Comparison of ENCODE assay signal across 38 cellular contexts in the genomic region with DNA sequence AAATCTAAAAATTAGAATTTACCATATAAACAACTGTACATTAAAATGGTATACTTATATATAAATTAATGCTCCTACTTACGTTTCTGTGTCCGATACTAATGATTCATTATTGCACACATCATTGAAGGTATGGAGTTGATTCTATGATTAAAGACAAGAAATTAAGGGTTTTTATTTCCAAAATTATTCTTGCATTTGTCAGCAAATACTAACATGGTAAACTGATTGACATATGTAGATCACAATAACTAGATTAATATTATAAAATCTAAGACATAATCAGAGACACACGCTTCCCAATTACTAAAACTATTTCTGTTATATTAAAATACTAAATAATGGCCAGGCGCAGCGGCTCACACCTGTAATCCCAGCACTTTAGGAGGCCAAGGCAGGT.
"Had no signal": no experiment of that assay in that cellular context is flagged by ENCODE, and none has a peak within 500 bp of the region (broad histone marks: within the 10 kb centered on the region; RNA-seq: fewer than 3 reads in every experiment).

No MANE protein-coding gene starts in this region.

- ATAC-seq: activated CD4-positive, alpha-beta T cell treated with anti-CD3 and anti-CD28 coated beads for 36 hours; activated CD4-positive, CD25-positive, alpha-beta regulatory T cell treated with anti-CD3 and anti-CD28 coated beads, Interleukin-2, amount 50 U/mL, for 24 hours; activated CD8-positive, alpha-beta memory T cell treated with anti-CD3 and anti-CD28 coated beads, Interleukin-2, amount 10 ng/mL, durations not matched to agents 7 days and 5 days; activated CD8-positive, alpha-beta T cell treated with anti-CD3 and anti-CD28 coated beads, Interleukin-2, amount 10 ng/mL, durations not matched to agents 7 days and 5 days; activated naive CD8-positive, alpha-beta T cell treated with anti-CD3 and anti-CD28 coated beads, Interleukin-2, amount 50 U/mL, for 24 hours; WTC11 had no signal

- H3K4me3 ChIP-seq: ascending aorta, cardiac muscle cell had no signal

- H3K27ac Mint-ChIP-seq: activated CD4-positive, alpha-beta memory T cell treated with anti-CD3 and anti-CD28 coated beads, Interleukin-2, amount 10 ng/mL, durations not matched to agents 7 days and 5 days; activated CD4-positive, alpha-beta T cell treated with anti-CD3 and anti-CD28 coated beads for 36 hours; activated CD4-positive, alpha-beta T cell treated with anti-CD3 and anti-CD28 coated beads, Interleukin-2, amount 10 ng/mL, durations not matched to agents 7 days and 5 days; activated CD8-positive, alpha-beta memory T cell treated with anti-CD3 and anti-CD28 coated beads, Interleukin-2, amount 10 ng/mL, durations not matched to agents 7 days and 5 days; activated CD8-positive, alpha-beta T cell treated with anti-CD3 and anti-CD28 coated beads, Interleukin-2, amount 10 ng/mL, durations not matched to agents 7 days and 5 days; activated naive CD4-positive, alpha-beta T cell treated with anti-CD3 and anti-CD28 coated beads, Interleukin-2, amount 10 ng/mL, durations not matched to agents 7 days and 5 days; activated naive CD4-positive, alpha-beta T cell treated with anti-CD3 and anti-CD28 coated beads, Interleukin-2, amount 50 U/mL, for 24 hours; activated naive CD8-positive, alpha-beta T cell; activated naive CD8-positive, alpha-beta T cell treated with anti-CD3 and anti-CD28 coated beads, Interleukin-2, amount 10 ng/mL, durations not matched to agents 7 days and 5 days; activated naive CD8-positive, alpha-beta T cell treated with anti-CD3 and anti-CD28 coated beads, Interleukin-2, amount 50 U/mL, for 24 hours; activated T-helper 2 cell treated with anti-CD3 and anti-CD28 coated beads, Interferon-gamma antibody, Interleukin-2, Interleukin-4, amounts not matched to agents 10 μg/mL and 5 μg/mL and 100 μg/mL, durations not matched to agents 14 hours and 24 hours and 36 hours; brain; T-helper 2 cell treated with Interferon-gamma antibody and Interleukin-4, amounts not matched to agents 5 μg/mL and 100 μg/mL, for 36 hours had no signal

- H3K27me3 ChIP-seq: ascending aorta, cardiac muscle cell had no signal

- DNase-seq: activated CD4-positive, alpha-beta memory T cell treated with anti-CD3 and anti-CD28 coated beads, Interleukin-2, amount 10 ng/mL, durations not matched to agents 7 days and 5 days; activated CD4-positive, alpha-beta T cell treated with anti-CD3 and anti-CD28 coated beads for 1 hour; activated CD4-positive, alpha-beta T cell treated with anti-CD3 and anti-CD28 coated beads for 36 hours; activated CD4-positive, alpha-beta T cell treated with anti-CD3 and anti-CD28 coated beads for 48 hours; activated CD4-positive, alpha-beta T cell treated with anti-CD3 and anti-CD28 coated beads, Interleukin-2, amount 10 ng/mL, durations not matched to agents 7 days and 5 days; activated CD4-positive, alpha-beta T cell treated with anti-CD3 and anti-CD28 coated beads, Interleukin-2, amount 50 U/mL, for 48 hours; activated CD4-positive, CD25-positive, alpha-beta regulatory T cell; activated CD8-positive, alpha-beta memory T cell treated with anti-CD3 and anti-CD28 coated beads for 24 hours; activated CD8-positive, alpha-beta memory T cell treated with anti-CD3 and anti-CD28 coated beads, Interleukin-2, amount 10 ng/mL, durations not matched to agents 7 days and 5 days; activated CD8-positive, alpha-beta memory T cell treated with anti-CD3 and anti-CD28 coated beads, Interleukin-2, amount 50 U/mL, for 48 hours; activated CD8-positive, alpha-beta T cell treated with anti-CD3 and anti-CD28 coated beads, Interleukin-2, amount 10 ng/mL, durations not matched to agents 7 days and 5 days; activated effector memory CD4-positive, alpha-beta T cell treated with Interleukin-2 at 50 U/mL for 16 hours; activated gamma-delta T cell; activated naive CD4-positive, alpha-beta T cell treated with anti-CD3 and anti-CD28 coated beads, Interleukin-2, amount 10 ng/mL, durations not matched to agents 7 days and 5 days; activated naive CD4-positive, alpha-beta T cell treated with Interleukin-2 at 50 U/mL for 16 hours; activated naive CD8-positive, alpha-beta T cell treated with anti-CD3 and anti-CD28 coated beads, Interleukin-2, amount 10 ng/mL, durations not matched to agents 7 days and 5 days; activated naive CD8-positive, alpha-beta T cell treated with anti-CD3 and anti-CD28 coated beads, Interleukin-2, amount 50 U/mL, for 24 hours; activated T-cell treated with anti-CD3 and anti-CD28 coated beads, Interleukin-2, amount 50 U/mL, for 24 hours; activated T-cell treated with anti-CD3 and anti-CD28 coated beads, Interleukin-2, amount 50 U/mL, for 48 hours; amygdala; anterior cingulate cortex; caudate nucleus; T-helper 1 cell; T-helper 2 cell; T-helper 9 cell; WERI-Rb-1 had no signal

- H3K27ac ChIP-seq: ascending aorta, cardiac muscle cell, WERI-Rb-1 had no signal

- H3K4me3 Mint-ChIP-seq: activated CD4-positive, alpha-beta memory T cell treated with anti-CD3 and anti-CD28 coated beads, Interleukin-2, amount 10 ng/mL, durations not matched to agents 7 days and 5 days; activated CD4-positive, alpha-beta T cell treated with anti-CD3 and anti-CD28 coated beads for 36 hours; activated CD4-positive, alpha-beta T cell treated with anti-CD3 and anti-CD28 coated beads, Interleukin-2, amount 10 ng/mL, durations not matched to agents 7 days and 5 days; activated CD8-positive, alpha-beta memory T cell treated with anti-CD3 and anti-CD28 coated beads, Interleukin-2, amount 10 ng/mL, durations not matched to agents 7 days and 5 days; activated CD8-positive, alpha-beta T cell treated with anti-CD3 and anti-CD28 coated beads, Interleukin-2, amount 10 ng/mL, durations not matched to agents 7 days and 5 days; activated naive CD4-positive, alpha-beta T cell treated with anti-CD3 and anti-CD28 coated beads, Interleukin-2, amount 10 ng/mL, durations not matched to agents 7 days and 5 days; activated naive CD4-positive, alpha-beta T cell treated with anti-CD3 and anti-CD28 coated beads, Interleukin-2, amount 50 U/mL, for 24 hours; activated naive CD8-positive, alpha-beta T cell; activated naive CD8-positive, alpha-beta T cell treated with anti-CD3 and anti-CD28 coated beads, Interleukin-2, amount 10 ng/mL, durations not matched to agents 7 days and 5 days; activated naive CD8-positive, alpha-beta T cell treated with anti-CD3 and anti-CD28 coated beads, Interleukin-2, amount 50 U/mL, for 24 hours; activated T-cell treated with anti-CD3 and anti-CD28 coated beads, Interleukin-2, amount 50 U/mL, for 24 hours; brain; central memory CD8-positive, alpha-beta T cell; T-helper 1 cell treated with Interleukin-12 subunit alpha and Interleukin-12 subunit beta and Interleukin-4 antibody, amounts not matched to agents 30 μg/mL and 1 μg/mL, for 36 hours; T-helper 2 cell treated with Interferon-gamma antibody and Interleukin-4, amounts not matched to agents 5 μg/mL and 100 μg/mL, for 36 hours; WTC11 had no signal

- H3K27me3 Mint-ChIP-seq: activated CD4-positive, alpha-beta memory T cell treated with anti-CD3 and anti-CD28 coated beads, Interleukin-2, amount 10 ng/mL, durations not matched to agents 7 days and 5 days; activated CD4-positive, alpha-beta T cell treated with anti-CD3 and anti-CD28 coated beads for 36 hours; activated CD4-positive, alpha-beta T cell treated with anti-CD3 and anti-CD28 coated beads, Interleukin-2, amount 10 ng/mL, durations not matched to agents 7 days and 5 days; activated CD8-positive, alpha-beta memory T cell treated with anti-CD3 and anti-CD28 coated beads, Interleukin-2, amount 10 ng/mL, durations not matched to agents 7 days and 5 days; activated naive CD4-positive, alpha-beta T cell treated with anti-CD3 and anti-CD28 coated beads, Interleukin-2, amount 10 ng/mL, durations not matched to agents 7 days and 5 days; activated naive CD4-positive, alpha-beta T cell treated with anti-CD3 and anti-CD28 coated beads, Interleukin-2, amount 50 U/mL, for 24 hours; activated naive CD8-positive, alpha-beta T cell; activated naive CD8-positive, alpha-beta T cell treated with anti-CD3 and anti-CD28 coated beads, Interleukin-2, amount 10 ng/mL, durations not matched to agents 7 days and 5 days; activated naive CD8-positive, alpha-beta T cell treated with anti-CD3 and anti-CD28 coated beads, Interleukin-2, amount 50 U/mL, for 24 hours; activated T-cell treated with anti-CD3 and anti-CD28 coated beads, Interleukin-2, amount 50 U/mL, for 24 hours; central memory CD8-positive, alpha-beta T cell had no signal

- FAIRE-seq: bronchial epithelial cell had no signal

- H3K9me3 ChIP-seq: ascending aorta had no signal

- H3K4me1 Mint-ChIP-seq: activated CD4-positive, alpha-beta memory T cell treated with anti-CD3 and anti-CD28 coated beads, Interleukin-2, amount 10 ng/mL, durations not matched to agents 7 days and 5 days; activated CD4-positive, alpha-beta T cell treated with anti-CD3 and anti-CD28 coated beads for 36 hours; activated CD4-positive, alpha-beta T cell treated with anti-CD3 and anti-CD28 coated beads, Interleukin-2, amount 10 ng/mL, durations not matched to agents 7 days and 5 days; activated CD8-positive, alpha-beta memory T cell treated with anti-CD3 and anti-CD28 coated beads, Interleukin-2, amount 10 ng/mL, durations not matched to agents 7 days and 5 days; activated naive CD4-positive, alpha-beta T cell treated with anti-CD3 and anti-CD28 coated beads, Interleukin-2, amount 10 ng/mL, durations not matched to agents 7 days and 5 days; activated naive CD8-positive, alpha-beta T cell treated with anti-CD3 and anti-CD28 coated beads, Interleukin-2, amount 10 ng/mL, durations not matched to agents 7 days and 5 days; activated naive CD8-positive, alpha-beta T cell treated with anti-CD3 and anti-CD28 coated beads, Interleukin-2, amount 50 U/mL, for 24 hours had no signal

- H3K9me3 Mint-ChIP-seq: activated CD4-positive, alpha-beta memory T cell treated with anti-CD3 and anti-CD28 coated beads, Interleukin-2, amount 10 ng/mL, durations not matched to agents 7 days and 5 days; activated CD4-positive, alpha-beta T cell treated with anti-CD3 and anti-CD28 coated beads, Interleukin-2, amount 10 ng/mL, durations not matched to agents 7 days and 5 days; activated naive CD4-positive, alpha-beta T cell treated with anti-CD3 and anti-CD28 coated beads, Interleukin-2, amount 10 ng/mL, durations not matched to agents 7 days and 5 days; activated naive CD4-positive, alpha-beta T cell treated with anti-CD3 and anti-CD28 coated beads, Interleukin-2, amount 50 U/mL, for 24 hours; activated naive CD8-positive, alpha-beta T cell treated with anti-CD3 and anti-CD28 coated beads, Interleukin-2, amount 10 ng/mL, durations not matched to agents 7 days and 5 days; activated naive CD8-positive, alpha-beta T cell treated with anti-CD3 and anti-CD28 coated beads, Interleukin-2, amount 50 U/mL, for 24 hours; activated T-cell treated with anti-CD3 and anti-CD28 coated beads, Interleukin-2, amount 50 U/mL, for 24 hours; activated T-helper 2 cell treated with anti-CD3 and anti-CD28 coated beads, Interferon-gamma antibody, Interleukin-2, Interleukin-4, amounts not matched to agents 10 μg/mL and 5 μg/mL and 100 μg/mL, durations not matched to agents 14 hours and 24 hours and 36 hours; brain; central memory CD8-positive, alpha-beta T cell; T-helper 1 cell treated with Interleukin-12 subunit alpha and Interleukin-12 subunit beta and Interleukin-4 antibody, amounts not matched to agents 30 μg/mL and 1 μg/mL, for 36 hours; T-helper 2 cell treated with Interferon-gamma antibody and Interleukin-4, amounts not matched to agents 5 μg/mL and 100 μg/mL, for 36 hours; WTC11 had no signal
